Comparison of ENCODE assay signal across 6 cellular contexts in genomic region chr6:81158956-81159355, GRCh38.
"Had no signal": no experiment of that assay in that cellular context is flagged by ENCODE, and none has a peak within 500 bp of the region (broad histone marks: within the 10 kb centered on the region; RNA-seq: fewer than 3 reads in every experiment).

No MANE protein-coding gene starts in this region.

- ATAC-seq: HCT116, HepG2 had no signal

- DNase-seq: GM23248, GOT3, H7, HFFc6 had no signal
